17 cellular contexts compared by ENCODE assay signal in the genomic region with DNA sequence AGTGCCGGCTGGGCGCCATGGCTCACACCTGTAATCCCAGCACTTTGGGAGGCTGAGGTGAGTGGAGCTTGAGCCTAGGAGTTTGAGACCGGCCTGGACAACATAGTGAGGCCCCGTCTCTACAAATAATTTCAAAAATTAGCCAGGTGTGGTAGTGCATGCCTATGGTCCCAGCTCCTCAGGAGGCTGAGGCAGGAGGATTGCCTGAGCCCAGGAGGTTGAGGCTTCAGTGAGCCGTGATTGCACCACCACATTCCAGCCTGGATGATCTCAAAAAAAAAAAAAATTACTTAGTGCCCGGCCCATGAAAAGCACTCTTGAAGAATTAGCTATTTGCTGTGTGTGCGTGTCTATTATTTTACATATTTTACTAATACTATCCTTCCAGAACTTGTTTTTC. TPM values are rescaled to one million over a fixed set of nuclear protein-coding genes. Genes with fewer than 3 reads are reported as not detected.
DNase-seq lines count a peak whose midpoint lies in the region; ATAC-seq and TF ChIP-seq lines count a peak whose summit lies in the region.
"Had no signal": no experiment of that assay in that cellular context is flagged by ENCODE, and none has a peak within 500 bp of the region (broad histone marks: within the 10 kb centered on the region; RNA-seq: fewer than 3 reads in every experiment).

No MANE protein-coding gene starts in this region.

- 95% methylated on average over 7 of the region's 7 CpGs for WGBS in right cardiac atrium
- WGBS in psoas muscle, 3 donors, result 84 to 94% (median 88%) methylated on average over 7 of the region's 7 CpGs
- WGBS in transverse colon (ENCODE audit: low coverage in 1 of 2), 2 donors, result 91 to 94% methylated on average over 5 to 7 of the region's 7 CpGs

- TF ChIP-seq POLR2A in transverse colon (IDR thresholded peaks at IDR 0.05), result no peak

- H3K27me3 ChIP-seq in right cardiac atrium (ENCODE audit: control insufficient read depth, insufficient read depth) (no peaks in the 10 kb centered on the region), ascending aorta (no peaks in the 10 kb centered on the region), psoas muscle (ENCODE audit: insufficient read depth in 3 of 3, low read length in 2 of 3) (no peaks in the 10 kb centered on the region), transverse colon (no peaks in the 10 kb centered on the region)

- H3K4me1 ChIP-seq in right cardiac atrium (ENCODE audit: control insufficient read depth, insufficient read depth, low read length) (peaks cover 15% of the 10 kb centered on the region), ascending aorta (peaks cover 16 to 51% of the 10 kb centered on the region in 2 donors), psoas muscle (peaks cover 50% of the 10 kb centered on the region), transverse colon (peaks cover 28 to 44% (median 36%) of the 10 kb centered on the region in 4 donors)

- ATAC-seq in Right ventricle myocardium inferior (no peak), right cardiac atrium (no peak), psoas muscle (no peak)
- ATAC-seq: CD8-positive, alpha-beta T cell had no signal

- H3K4me3 ChIP-seq in right cardiac atrium (ENCODE audit: low read length), result no peak overlapping the region
- no peak overlapping the region for H3K4me3 ChIP-seq in ascending aorta
- no peak overlapping the region for H3K4me3 ChIP-seq in psoas muscle
- H3K4me3 ChIP-seq in transverse colon, result no peak overlapping the region
- H3K4me3 ChIP-seq: GM23338 had no signal

- peaks cover 21 to 22% of the 10 kb centered on the region in 2 donors for H3K36me3 ChIP-seq in ascending aorta
- peaks cover 0 to 27% of the 10 kb centered on the region in 2 donors for H3K36me3 ChIP-seq in psoas muscle (ENCODE audit: insufficient read depth in 1 of 2, low read depth in 1 of 2)
- peaks cover 0 to 5% (median 0%) of the 10 kb centered on the region in 4 donors for H3K36me3 ChIP-seq in transverse colon

- H3K9me3 ChIP-seq in right cardiac atrium (ENCODE audit: control insufficient read depth, low read length) (no peaks in the 10 kb centered on the region), ascending aorta (peaks cover 0 to 3% of the 10 kb centered on the region in 2 donors), psoas muscle (no peaks in the 10 kb centered on the region), transverse colon (peaks cover 0 to 7% of the 10 kb centered on the region in 2 donors)

- peak; percentile 23 for DNase-seq in Right ventricle myocardium inferior (ENCODE audit: missing footprints)
- no peak for DNase-seq in right cardiac atrium
- DNase-seq in ascending aorta (ENCODE audit: low spot score in 2 of 2), result no peak
- DNase-seq in psoas muscle, result peak in 1 of 2 donors; percentile 36
- no peak for DNase-seq in transverse colon
- DNase-seq in putamen (ENCODE audit: low spot score), result no peak
- no peak for DNase-seq in effector CD8-positive, alpha-beta T cell (lab: John Stamatoyannopoulos, UW)
- DNase-seq: CD8-positive, alpha-beta T cell; COR-L47; DMS153; DMS79 treated with DMSO at 0.1 percent for 48 hours; EL; H7 had no signal

- intact Hi-C loops in Right ventricle myocardium inferior (cut with DNase I) (no loop called here), right cardiac atrium (cut with DNase I) (no loop called here), ascending aorta (cut with DNase I) (loop anchor here (10.0 kb wide), 3 partner anchors 333 to 667 kb away; a partner anchor contains a TSS), psoas muscle (cut with DNase I) (no loop called here), transverse colon (cut with DNase I; ENCODE audit: low total_unique reads) (loop anchor here (10.0 kb wide), 1 partner anchor 227 kb away; a partner anchor contains a TSS)

- TF ChIP-seq EP300 in transverse colon (IDR thresholded peaks at IDR 0.05; ENCODE audit: low read depth), result no peak

- no peak overlapping the region for H3K27ac ChIP-seq in right cardiac atrium (ENCODE audit: low read length)
- peak overlapping the region; percentile 16 to 94 for H3K27ac ChIP-seq in ascending aorta
- peak overlapping the region; percentile 92 for H3K27ac ChIP-seq in psoas muscle
- H3K27ac ChIP-seq in transverse colon, result peak overlapping the region in 3 of 4 donors; percentile 87 to 91 (median 89)
- H3K27ac ChIP-seq: 22Rv1 had no signal

- TF ChIP-seq CTCF in ascending aorta (IDR thresholded peaks at IDR 0.05) (no peak), psoas muscle (IDR thresholded peaks at IDR 0.05) (no peak), transverse colon (IDR thresholded peaks at IDR 0.05) (no peak)

- in situ Hi-C loops in transverse colon (cut with MboI; ENCODE audit: low pct_ligation_motif_present in 1 of 4, low pct_unique_long_range_greater_than_20kb in 1 of 4, low sequenced_read_pairs in 3 of 4), result no loop called here

RNA-seq across cellular contexts. Expression of a gene that starts 9.6 kb away (rescaled TPM):
- 37.2 TPM for total RNA-seq in Right ventricle myocardium inferior
- total RNA-seq in right cardiac atrium, result 10 to 100 TPM; 27.3 to 40.8 (median 32.1) TPM
- 26.5 TPM for polyA plus RNA-seq in right cardiac atrium
- 29.1 TPM for total RNA-seq in ascending aorta
- 100 to 1,000 TPM in 2 of 4 donors, 10 to 100 TPM in 2; 57.0 to 123 (median 97.7) TPM for total RNA-seq in psoas muscle
- polyA plus RNA-seq in psoas muscle, result 10 to 100 TPM; 42.9 to 47.7 (median 44.8) TPM
- total RNA-seq in transverse colon, result 100 to 1,000 TPM in 3 of 4 donors, 10 to 100 TPM in 1; 62.5 to 263 (median 174) TPM
- total RNA-seq: A673 had no signal

RNA-seq across cellular contexts. Expression of a gene that starts 24.9 kb away (rescaled TPM):
- total RNA-seq in Right ventricle myocardium inferior, result 2.4 TPM
- 1 to 10 TPM; 4.8 to 5.7 (median 5.4) TPM for total RNA-seq in right cardiac atrium
- 2.2 TPM for polyA plus RNA-seq in right cardiac atrium
- total RNA-seq in ascending aorta, result 21.9 TPM
- total RNA-seq in psoas muscle, result 1 to 10 TPM in 2 of 4 donors, under 1 TPM in 2; 0.54 to 2.4 (median 1.2) TPM
- polyA plus RNA-seq in psoas muscle, result under 1 TPM; 0.29 to 0.69 (median 0.38) TPM
- total RNA-seq in transverse colon, result 1 to 10 TPM in 2 of 4 donors, not detected in 2; 3.1 to 5.1 TPM
- total RNA-seq: A673 had no signal
- polyA plus RNA-seq: BJ had no signal

Comparison
In these comparisons a context has a peak if more than half of its experiments do, and no peak if none do; other contexts are left out.
1. intact Hi-C loops: an anchor here in ascending aorta (10.0 kb wide) and transverse colon (10.0 kb wide); none called in Right ventricle myocardium inferior, right cardiac atrium and psoas muscle.